ENCODE assay signal across 1 cellular context in the genomic region with DNA sequence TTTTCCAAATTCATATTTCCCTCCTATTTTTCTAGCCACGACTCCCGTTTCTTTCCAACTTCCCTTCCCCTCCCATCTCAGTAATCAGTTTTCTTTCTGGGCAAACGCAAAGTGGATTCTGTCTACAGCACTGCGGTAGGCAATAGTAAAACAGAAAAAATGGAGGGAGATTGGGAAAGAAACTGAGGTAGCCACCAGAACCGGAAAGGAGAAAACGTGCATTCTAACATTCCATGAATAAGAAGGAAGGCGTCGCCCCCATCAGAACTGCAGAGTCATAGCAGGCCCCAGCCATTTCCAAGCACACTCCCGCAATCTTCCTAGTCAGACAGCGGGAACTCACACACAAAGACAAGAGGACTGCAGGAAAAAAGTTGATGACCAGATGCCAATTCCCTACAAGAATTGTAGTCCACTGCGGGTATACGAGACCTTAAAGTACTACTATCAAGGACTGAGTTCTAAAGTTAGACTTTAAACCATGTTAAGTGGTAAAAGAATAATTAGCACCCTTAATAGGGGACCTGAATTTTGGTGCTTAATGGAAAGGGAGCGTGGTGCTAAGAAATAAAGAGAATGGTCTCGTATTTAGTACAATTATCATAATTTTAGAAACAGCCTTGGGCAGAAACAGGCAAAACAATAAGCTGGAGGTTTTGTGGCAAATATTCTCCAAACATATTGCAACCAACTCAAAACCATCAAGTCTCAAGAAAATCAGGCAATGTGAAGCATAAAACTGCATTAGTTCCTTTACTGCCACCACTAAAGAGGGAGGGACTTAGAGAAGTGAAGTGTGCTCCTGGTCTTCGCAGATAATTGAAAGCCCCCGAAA.
A peak's percentile ranks its signal among the peaks of the same experiment; 100 is the strongest.
TF ChIP-seq lines count a peak whose summit lies in the region.

No MANE protein-coding gene starts in this region.

TF ChIP-seq in HepG2, 621 proteins besides CTCF, POLR2A, EP300 and RAD21 (continued from another document and continues in another):
- TF ChIP-seq, protein P1, sequence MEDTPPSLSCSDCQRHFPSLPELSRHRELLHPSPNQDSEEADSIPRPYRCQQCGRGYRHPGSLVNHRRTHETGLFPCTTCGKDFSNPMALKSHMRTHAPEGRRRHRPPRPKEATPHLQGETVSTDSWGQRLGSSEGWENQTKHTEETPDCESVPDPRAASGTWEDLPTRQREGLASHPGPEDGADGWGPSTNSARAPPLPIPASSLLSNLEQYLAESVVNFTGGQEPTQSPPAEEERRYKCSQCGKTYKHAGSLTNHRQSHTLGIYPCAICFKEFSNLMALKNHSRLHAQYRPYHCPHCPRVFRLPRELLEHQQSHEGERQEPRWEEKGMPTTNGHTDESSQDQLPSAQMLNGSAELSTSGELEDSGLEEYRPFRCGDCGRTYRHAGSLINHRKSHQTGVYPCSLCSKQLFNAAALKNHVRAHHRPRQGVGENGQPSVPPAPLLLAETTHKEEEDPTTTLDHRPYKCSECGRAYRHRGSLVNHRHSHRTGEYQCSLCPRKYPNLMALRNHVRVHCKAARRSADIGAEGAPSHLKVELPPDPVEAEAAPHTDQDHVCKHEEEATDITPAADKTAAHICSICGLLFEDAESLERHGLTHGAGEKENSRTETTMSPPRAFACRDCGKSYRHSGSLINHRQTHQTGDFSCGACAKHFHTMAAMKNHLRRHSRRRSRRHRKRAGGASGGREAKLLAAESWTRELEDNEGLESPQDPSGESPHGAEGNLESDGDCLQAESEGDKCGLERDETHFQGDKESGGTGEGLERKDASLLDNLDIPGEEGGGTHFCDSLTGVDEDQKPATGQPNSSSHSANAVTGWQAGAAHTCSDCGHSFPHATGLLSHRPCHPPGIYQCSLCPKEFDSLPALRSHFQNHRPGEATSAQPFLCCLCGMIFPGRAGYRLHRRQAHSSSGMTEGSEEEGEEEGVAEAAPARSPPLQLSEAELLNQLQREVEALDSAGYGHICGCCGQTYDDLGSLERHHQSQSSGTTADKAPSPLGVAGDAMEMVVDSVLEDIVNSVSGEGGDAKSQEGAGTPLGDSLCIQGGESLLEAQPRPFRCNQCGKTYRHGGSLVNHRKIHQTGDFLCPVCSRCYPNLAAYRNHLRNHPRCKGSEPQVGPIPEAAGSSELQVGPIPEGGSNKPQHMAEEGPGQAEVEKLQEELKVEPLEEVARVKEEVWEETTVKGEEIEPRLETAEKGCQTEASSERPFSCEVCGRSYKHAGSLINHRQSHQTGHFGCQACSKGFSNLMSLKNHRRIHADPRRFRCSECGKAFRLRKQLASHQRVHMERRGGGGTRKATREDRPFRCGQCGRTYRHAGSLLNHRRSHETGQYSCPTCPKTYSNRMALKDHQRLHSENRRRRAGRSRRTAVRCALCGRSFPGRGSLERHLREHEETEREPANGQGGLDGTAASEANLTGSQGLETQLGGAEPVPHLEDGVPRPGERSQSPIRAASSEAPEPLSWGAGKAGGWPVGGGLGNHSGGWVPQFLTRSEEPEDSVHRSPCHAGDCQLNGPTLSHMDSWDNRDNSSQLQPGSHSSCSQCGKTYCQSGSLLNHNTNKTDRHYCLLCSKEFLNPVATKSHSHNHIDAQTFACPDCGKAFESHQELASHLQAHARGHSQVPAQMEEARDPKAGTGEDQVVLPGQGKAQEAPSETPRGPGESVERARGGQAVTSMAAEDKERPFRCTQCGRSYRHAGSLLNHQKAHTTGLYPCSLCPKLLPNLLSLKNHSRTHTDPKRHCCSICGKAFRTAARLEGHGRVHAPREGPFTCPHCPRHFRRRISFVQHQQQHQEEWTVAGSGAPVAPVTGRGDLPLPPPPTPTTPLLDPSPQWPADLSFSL (CRISPR knock-in tag; IDR thresholded peaks at IDR 0.05) = no peak
- TF ChIP-seq IKZF4 (CRISPR knock-in tag; IDR thresholded peaks at IDR 0.05; ENCODE audit: borderline replicate concordance, low read depth, not compliant biosample characterization) (no peak), ETV6 (CRISPR knock-in tag; conservative IDR thresholded peaks at IDR 0.05) (no peak), SOX5 (CRISPR knock-in tag; IDR thresholded peaks at IDR 0.05; ENCODE audit: borderline replicate concordance) (no peak), JDP2 (CRISPR knock-in tag; IDR thresholded peaks at IDR 0.05; ENCODE audit: borderline replicate concordance) (no peak), ZNF800 (CRISPR knock-in tag; IDR thresholded peaks at IDR 0.05) (peak; percentile 39; the same call in 1 of the 2 replicates), PHF20 (CRISPR knock-in tag; IDR thresholded peaks at IDR 0.05) (no peak), POLR2G (IDR thresholded peaks at IDR 0.05; ENCODE audit: low read depth, low read length) (no peak), ZUFSP (CRISPR knock-in tag; IDR thresholded peaks at IDR 0.05; ENCODE audit: borderline replicate concordance) (no peak), TEAD3 (CRISPR knock-in tag; optimal IDR thresholded peaks at IDR 0.05; ENCODE audit: borderline replicate concordance) (peak; percentile 69), KLF6 (CRISPR knock-in tag; IDR thresholded peaks at IDR 0.05) (no peak), ZNF143 (CRISPR knock-in tag; IDR thresholded peaks at IDR 0.05) (no peak), TMF1 (CRISPR knock-in tag; IDR thresholded peaks at IDR 0.05; ENCODE audit: low read depth) (no peak), CBX2 (IDR thresholded peaks at IDR 0.05; ENCODE audit: low read depth, low read length) (no peak), CBX2 (CRISPR knock-in tag; IDR thresholded peaks at IDR 0.05; ENCODE audit: low read depth) (no peak), ZSCAN20 (CRISPR knock-in tag; IDR thresholded peaks at IDR 0.05; ENCODE audit: borderline replicate concordance) (no peak), CREB3 (CRISPR knock-in tag; IDR thresholded peaks at IDR 0.05) (no peak), NFE2 (CRISPR knock-in tag; IDR thresholded peaks at IDR 0.05) (peak; percentile 59; the same call in 1 of the 2 replicates), ZMYM4 (CRISPR knock-in tag; IDR thresholded peaks at IDR 0.05) (no peak), CAMTA2 (CRISPR knock-in tag; IDR thresholded peaks at IDR 0.05; ENCODE audit: borderline replicate concordance) (no peak), CREM (IDR thresholded peaks at IDR 0.05) (no peak), CREM (CRISPR knock-in tag; IDR thresholded peaks at IDR 0.05) (no peak), PHF21A (CRISPR knock-in tag; IDR thresholded peaks at IDR 0.05) (peak; percentile 46), UBTF (CRISPR knock-in tag; IDR thresholded peaks at IDR 0.05) (no peak), TFAP4 (IDR thresholded peaks at IDR 0.05; ENCODE audit: borderline replicate concordance, low read depth) (no peak), ZNF562 (CRISPR knock-in tag; IDR thresholded peaks at IDR 0.05; ENCODE audit: borderline replicate concordance) (no peak), NFRKB (IDR thresholded peaks at IDR 0.05) (no peak), ZKSCAN5 (CRISPR knock-in tag; IDR thresholded peaks at IDR 0.05) (no peak), ZNF20 (CRISPR knock-in tag; IDR thresholded peaks at IDR 0.05) (no peak)
- TF ChIP-seq, protein P2, sequence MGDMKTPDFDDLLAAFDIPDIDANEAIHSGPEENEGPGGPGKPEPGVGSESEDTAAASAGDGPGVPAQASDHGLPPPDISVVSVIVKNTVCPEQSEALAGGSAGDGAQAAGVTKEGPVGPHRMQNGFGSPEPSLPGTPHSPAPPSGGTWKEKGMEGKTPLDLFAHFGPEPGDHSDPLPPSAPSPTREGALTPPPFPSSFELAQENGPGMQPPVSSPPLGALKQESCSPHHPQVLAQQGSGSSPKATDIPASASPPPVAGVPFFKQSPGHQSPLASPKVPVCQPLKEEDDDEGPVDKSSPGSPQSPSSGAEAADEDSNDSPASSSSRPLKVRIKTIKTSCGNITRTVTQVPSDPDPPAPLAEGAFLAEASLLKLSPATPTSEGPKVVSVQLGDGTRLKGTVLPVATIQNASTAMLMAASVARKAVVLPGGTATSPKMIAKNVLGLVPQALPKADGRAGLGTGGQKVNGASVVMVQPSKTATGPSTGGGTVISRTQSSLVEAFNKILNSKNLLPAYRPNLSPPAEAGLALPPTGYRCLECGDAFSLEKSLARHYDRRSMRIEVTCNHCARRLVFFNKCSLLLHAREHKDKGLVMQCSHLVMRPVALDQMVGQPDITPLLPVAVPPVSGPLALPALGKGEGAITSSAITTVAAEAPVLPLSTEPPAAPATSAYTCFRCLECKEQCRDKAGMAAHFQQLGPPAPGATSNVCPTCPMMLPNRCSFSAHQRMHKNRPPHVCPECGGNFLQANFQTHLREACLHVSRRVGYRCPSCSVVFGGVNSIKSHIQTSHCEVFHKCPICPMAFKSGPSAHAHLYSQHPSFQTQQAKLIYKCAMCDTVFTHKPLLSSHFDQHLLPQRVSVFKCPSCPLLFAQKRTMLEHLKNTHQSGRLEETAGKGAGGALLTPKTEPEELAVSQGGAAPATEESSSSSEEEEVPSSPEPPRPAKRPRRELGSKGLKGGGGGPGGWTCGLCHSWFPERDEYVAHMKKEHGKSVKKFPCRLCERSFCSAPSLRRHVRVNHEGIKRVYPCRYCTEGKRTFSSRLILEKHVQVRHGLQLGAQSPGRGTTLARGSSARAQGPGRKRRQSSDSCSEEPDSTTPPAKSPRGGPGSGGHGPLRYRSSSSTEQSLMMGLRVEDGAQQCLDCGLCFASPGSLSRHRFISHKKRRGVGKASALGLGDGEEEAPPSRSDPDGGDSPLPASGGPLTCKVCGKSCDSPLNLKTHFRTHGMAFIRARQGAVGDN (CRISPR knock-in tag; IDR thresholded peaks at IDR 0.05) = no peak
- TF ChIP-seq, protein P3, sequence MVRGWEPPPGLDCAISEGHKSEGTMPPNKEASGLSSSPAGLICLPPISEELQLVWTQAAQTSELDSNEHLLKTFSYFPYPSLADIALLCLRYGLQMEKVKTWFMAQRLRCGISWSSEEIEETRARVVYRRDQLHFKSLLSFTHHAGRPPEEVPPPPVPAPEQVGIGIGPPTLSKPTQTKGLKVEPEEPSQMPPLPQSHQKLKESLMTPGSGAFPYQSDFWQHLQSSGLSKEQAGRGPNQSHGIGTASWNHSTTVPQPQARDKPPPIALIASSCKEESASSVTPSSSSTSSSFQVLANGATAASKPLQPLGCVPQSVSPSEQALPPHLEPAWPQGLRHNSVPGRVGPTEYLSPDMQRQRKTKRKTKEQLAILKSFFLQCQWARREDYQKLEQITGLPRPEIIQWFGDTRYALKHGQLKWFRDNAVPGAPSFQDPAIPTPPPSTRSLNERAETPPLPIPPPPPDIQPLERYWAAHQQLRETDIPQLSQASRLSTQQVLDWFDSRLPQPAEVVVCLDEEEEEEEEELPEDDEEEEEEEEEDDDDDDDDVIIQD (CRISPR knock-in tag; IDR thresholded peaks at IDR 0.05; ENCODE audit: low read depth) = no peak
- TF ChIP-seq, protein P4, sequence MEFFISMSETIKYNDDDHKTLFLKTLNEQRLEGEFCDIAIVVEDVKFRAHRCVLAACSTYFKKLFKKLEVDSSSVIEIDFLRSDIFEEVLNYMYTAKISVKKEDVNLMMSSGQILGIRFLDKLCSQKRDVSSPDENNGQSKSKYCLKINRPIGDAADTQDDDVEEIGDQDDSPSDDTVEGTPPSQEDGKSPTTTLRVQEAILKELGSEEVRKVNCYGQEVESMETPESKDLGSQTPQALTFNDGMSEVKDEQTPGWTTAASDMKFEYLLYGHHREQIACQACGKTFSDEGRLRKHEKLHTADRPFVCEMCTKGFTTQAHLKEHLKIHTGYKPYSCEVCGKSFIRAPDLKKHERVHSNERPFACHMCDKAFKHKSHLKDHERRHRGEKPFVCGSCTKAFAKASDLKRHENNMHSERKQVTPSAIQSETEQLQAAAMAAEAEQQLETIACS (CRISPR knock-in tag; IDR thresholded peaks at IDR 0.05) = no peak
